In genomic region chr6:112237066-112237465, GRCh38 we compare ENCODE assay signal across 18 cellular contexts. TPM values are rescaled to one million over a fixed set of nuclear protein-coding genes. Genes with fewer than 3 reads are reported as not detected.
DNase-seq lines count a peak whose midpoint lies in the region; ATAC-seq and TF ChIP-seq lines count a peak whose summit lies in the region.
"Had no signal": no experiment of that assay in that cellular context is flagged by ENCODE, and none has a peak within 500 bp of the region (broad histone marks: within the 10 kb centered on the region; RNA-seq: fewer than 3 reads in every experiment).

No MANE protein-coding gene starts in this region.

- H3K4me1 ChIP-seq in heart right ventricle: peaks cover 10 to 97% (median 79%) of the 10 kb centered on the region in 9 donors
- H3K4me1 ChIP-seq in psoas muscle: peaks cover 3% of the 10 kb centered on the region
- H3K4me1 ChIP-seq in uterus: no peaks in the 10 kb centered on the region
- peaks cover 19% of the 10 kb centered on the region for H3K4me1 ChIP-seq in PC-3 (ENCODE audit: insufficient read depth, low read length)

- POLR2A ChIA-PET in PC-3 (lab: Charles Lee; ENCODE audit: unreplicated experiment): no interaction called here

- peaks cover 69% of the 10 kb centered on the region for H3K4me1 Mint-ChIP-seq in chondrocyte (ENCODE audit: low read depth)

- H3K9me2 ChIP-seq in PC-3 (replicated peaks; ENCODE audit: low read length): no peaks in the 10 kb centered on the region

- TF ChIP-seq CTCF in chondrocyte (IDR thresholded peaks at IDR 0.05) (no peak), heart right ventricle (IDR thresholded peaks at IDR 0.05) (no peak), psoas muscle (IDR thresholded peaks at IDR 0.05) (no peak), uterus (IDR thresholded peaks at IDR 0.05) (no peak), PC-3 (conservative IDR thresholded peaks at IDR 0.05; ENCODE audit: low read depth, low read length) (no peak)

- peak in 7 of 8 donors; percentile 47 to 71 (median 58) for ATAC-seq in heart right ventricle
- peak in 2 of 4 donors; percentile 36 to 44 for ATAC-seq in psoas muscle
- no peak for ATAC-seq in PC-3
- ATAC-seq in HG03025 (IDR thresholded peaks at IDR 0.05; ENCODE audit: low FRiP score, unreplicated experiment): no peak

- H3K27ac Mint-ChIP-seq in chondrocyte (ENCODE audit: unreplicated experiment): peak overlapping the region; percentile 3
- H3K27ac Mint-ChIP-seq: T-helper 2 cell treated with Interferon-gamma antibody and Interleukin-4, amounts not matched to agents 5 μg/mL and 100 μg/mL, for 36 hours had no signal

- no peaks in the 10 kb centered on the region for H3K9me3 ChIP-seq in heart right ventricle
- no peaks in the 10 kb centered on the region for H3K9me3 ChIP-seq in psoas muscle
- no peaks in the 10 kb centered on the region for H3K9me3 ChIP-seq in uterus
- no peaks in the 10 kb centered on the region for H3K9me3 ChIP-seq in PC-3 (ENCODE audit: low read length)
- H3K9me3 ChIP-seq: testis had no signal

- no peaks in the 10 kb centered on the region for H4K20me1 ChIP-seq in PC-3 (ENCODE audit: low read length)

- H3K9me3 Mint-ChIP-seq in chondrocyte (ENCODE audit: low read depth): no peaks in the 10 kb centered on the region
- H3K9me3 Mint-ChIP-seq: T-helper 2 cell treated with Interferon-gamma antibody and Interleukin-4, amounts not matched to agents 5 μg/mL and 100 μg/mL, for 36 hours had no signal

- peaks cover 3% of the 10 kb centered on the region for H3K36me3 Mint-ChIP-seq in chondrocyte (ENCODE audit: low read depth)

- CTCF ChIA-PET in PC-3 (lab: Charles Lee): no interaction called here

- H3K4me2 ChIP-seq in PC-3 (ENCODE audit: low read length): no peak overlapping the region
- H3K4me2 ChIP-seq: smooth muscle cell had no signal

- H3K27me3 Mint-ChIP-seq in chondrocyte (ENCODE audit: low read depth): no peaks in the 10 kb centered on the region

- no peaks in the 10 kb centered on the region for H3F3A ChIP-seq in PC-3 (ENCODE audit: low read length, unreplicated experiment)

- H3K79me2 ChIP-seq in PC-3 (ENCODE audit: low read length): no peaks in the 10 kb centered on the region

- no TSS peak for BruUV-seq in PC-3 (replicated peaks; lab: Mats Ljungman, UMichigan)

- H3K27me3 ChIP-seq in heart right ventricle: no peaks in the 10 kb centered on the region
- no peaks in the 10 kb centered on the region for H3K27me3 ChIP-seq in psoas muscle (ENCODE audit: insufficient read depth in 3 of 3, low read length in 2 of 3)
- H3K27me3 ChIP-seq in uterus: no peaks in the 10 kb centered on the region
- H3K27me3 ChIP-seq in PC-3 (ENCODE audit: low read length): no peaks in the 10 kb centered on the region
- H3K27me3 ChIP-seq: testis had no signal

- H2AFZ ChIP-seq in PC-3 (ENCODE audit: low read length): no peak overlapping the region

- peaks cover 0 to 15% (median 0%) of the 10 kb centered on the region in 9 donors for H3K36me3 ChIP-seq in heart right ventricle
- H3K36me3 ChIP-seq in psoas muscle (ENCODE audit: insufficient read depth in 1 of 2, low read depth in 1 of 2): no peaks in the 10 kb centered on the region
- no peaks in the 10 kb centered on the region for H3K36me3 ChIP-seq in uterus
- no peaks in the 10 kb centered on the region for H3K36me3 ChIP-seq in PC-3 (ENCODE audit: low read depth, low read length)

- TF ChIP-seq POLR2A in uterus (IDR thresholded peaks at IDR 0.05): no peak

- intact Hi-C loops in heart right ventricle (cut with DNase I) (loop anchor here in 1 of 10 donors (5.0 kb wide), 1 partner anchor 50 kb away; no protein-coding TSS in a partner anchor), psoas muscle (cut with DNase I) (no loop called here), uterus (cut with DNase I; ENCODE audit: low total_unique reads) (no loop called here), PC-3 (cut with micrococcal nuclease) (no loop called here)

- no peak overlapping the region for H3K4me3 Mint-ChIP-seq in chondrocyte (ENCODE audit: unreplicated experiment)
- H3K4me3 Mint-ChIP-seq: T-helper 2 cell treated with Interferon-gamma antibody and Interleukin-4, amounts not matched to agents 5 μg/mL and 100 μg/mL, for 36 hours had no signal

- 43 to 59% methylated on average over 4 of the region's 4 CpGs for WGBS in heart right ventricle, 2 donors
- WGBS in psoas muscle, 3 donors: 56 to 60% (median 57%) methylated on average over 4 of the region's 4 CpGs

- no peak overlapping the region for H3K4me3 ChIP-seq in heart right ventricle
- no peak overlapping the region for H3K4me3 ChIP-seq in psoas muscle
- no peak overlapping the region for H3K4me3 ChIP-seq in uterus
- H3K4me3 ChIP-seq in PC-3 (ENCODE audit: low read length): no peak overlapping the region
- H3K4me3 ChIP-seq: smooth muscle cell, testis had no signal

- DNase-seq in chondrocyte (ENCODE audit: low spot score) (no peak), heart right ventricle (peak in 1 of 2 donors; percentile 44), psoas muscle (no peak), uterus (no peak), PC-3 (no peak), cerebellar cortex (ENCODE audit: low spot score) (no peak), GM19238 (ENCODE audit: insufficient read length, low spot score) (no peak)
- DNase-seq: activated CD4-positive, CD25-positive, alpha-beta regulatory T cell; activated effector memory CD4-positive, alpha-beta T cell treated with Interleukin-2 at 50 U/mL for 16 hours; C1 segment of cervical spinal cord; GF-D8; NCI-H187 treated with DMSO at 0.1 percent for 48 hours; stimulated activated CD4-positive, alpha-beta T cell treated with anti-CD3 and anti-CD28 coated beads, Interleukin-4, amount 100 ng/mL, for 4 hours; stimulated activated CD8-positive, alpha-beta memory T cell treated with anti-CD3 and anti-CD28 coated beads, Interleukin-4, amount 100 ng/mL, for 48 hours had no signal

- H3K27ac ChIP-seq in heart right ventricle: peak overlapping the region in 9 of 10 donors; percentile 56 to 89 (median 80)
- peak overlapping the region; percentile 59 for H3K27ac ChIP-seq in psoas muscle
- peak overlapping the region; percentile 67 to 86 for H3K27ac ChIP-seq in uterus
- H3K27ac ChIP-seq in PC-3 (ENCODE audit: low read length): no peak overlapping the region

- H3K9ac ChIP-seq in PC-3 (ENCODE audit: low read length): no peak overlapping the region

RNA-seq across cellular contexts. Expression of gene LAMA4, which starts 17.3 kb away (rescaled TPM):
- total RNA-seq in chondrocyte (55.2 to 115 TPM (median 102 TPM) in 3 replicates), heart right ventricle (100 to 1,000 TPM in 1 of 10 donors, 10 to 100 TPM in 9; 35.4 to 103 (median 82.5) TPM), psoas muscle (10 to 100 TPM in 2 of 4 donors, 1 to 10 TPM in 2; 5.3 to 15.8 (median 9.6) TPM), uterus (100 to 1,000 TPM; 107 to 329 (median 271) TPM), PC-3 (2014; rRNA removed) (9.4 and 18.3 TPM in 2 replicates)
- polyA plus RNA-seq in heart right ventricle (10 to 100 TPM; 23.7 to 92.5 TPM), psoas muscle (1 to 10 TPM; 3.0 to 3.6 (median 3.2) TPM)

Comparison
In these comparisons a context has a peak if more than half of its experiments do, and no peak if none do; other contexts are left out.
1. ATAC-seq: peak in heart right ventricle (7 of 8); none in PC-3 (single experiment) and HG03025 (single experiment).